Comparison of ENCODE assay signal across 25 cellular contexts in genomic region chr4:38058186-38058585, GRCh38.
A peak's percentile ranks its signal among the peaks of the same experiment; 100 is the strongest.
DNase-seq lines count a peak whose midpoint lies in the region; ATAC-seq, FAIRE-seq and TF ChIP-seq lines count a peak whose summit lies in the region.
"Had no signal": no experiment of that assay in that cellular context is flagged by ENCODE, and none has a peak within 500 bp of the region (broad histone marks: within the 10 kb centered on the region; RNA-seq: fewer than 3 reads in every experiment).

No MANE protein-coding gene starts in this region.

- H4K20me1 ChIP-seq in Karpas-422 (ENCODE audit: insufficient read depth, low read depth, low read length) (no peaks in the 10 kb centered on the region), astrocyte (ENCODE audit: insufficient read depth, low read length) (no peaks in the 10 kb centered on the region), neural progenitor cell (ENCODE audit: low read depth) (no peaks in the 10 kb centered on the region)

- in situ Hi-C loops in ACHN (cut with HindIII; ENCODE audit: low pct_ligation_motif_present, low pct_unique_long_range_greater_than_20kb, low sequenced_read_pairs), result no loop called here

- H3K4me2 ChIP-seq in Karpas-422 (ENCODE audit: low read depth, low read length, poor library complexity, severe bottlenecking) (peak overlapping the region; percentile 43), astrocyte (ENCODE audit: low read length) (no peak overlapping the region), neural progenitor cell (no peak overlapping the region)

- H3K9ac ChIP-seq in Karpas-422 (ENCODE audit: low read length) (no peak overlapping the region), astrocyte (ENCODE audit: low read length) (no peak overlapping the region), neural progenitor cell (no peak overlapping the region)

- H3K27me3 ChIP-seq in Karpas-422 (ENCODE audit: low read length) (no peaks in the 10 kb centered on the region), astrocyte (ENCODE audit: insufficient read depth, low read length) (no peaks in the 10 kb centered on the region), neural progenitor cell (no peaks in the 10 kb centered on the region)
- H3K27me3 ChIP-seq: ascending aorta, upper lobe of left lung had no signal

- H3K4me3 ChIP-seq in Karpas-422 (ENCODE audit: low read length) (no peak overlapping the region), astrocyte (ENCODE audit: insufficient read depth, low read depth, low read length) (no peak overlapping the region), neural progenitor cell (no peak overlapping the region)
- H3K4me3 ChIP-seq: ascending aorta, GM12878, lung, psoas muscle, SK-N-MC, upper lobe of left lung had no signal

- H3K9me2 ChIP-seq in Karpas-422 (replicated peaks; ENCODE audit: insufficient read depth, low read length), result no peaks in the 10 kb centered on the region

- no peak overlapping the region for H3K4me3 Mint-ChIP-seq in astrocyte (ENCODE audit: unreplicated experiment)
- H3K4me3 Mint-ChIP-seq in neural progenitor cell, result no peak overlapping the region
- H3K4me3 Mint-ChIP-seq: activated naive CD8-positive, alpha-beta T cell treated with anti-CD3 and anti-CD28 coated beads for 36 hours had no signal

- H3K36me3 ChIP-seq in Karpas-422 (ENCODE audit: insufficient read depth, low read length) (no peaks in the 10 kb centered on the region), astrocyte (ENCODE audit: insufficient read depth, low read length) (peaks cover 10% of the 10 kb centered on the region), neural progenitor cell (peaks cover 3% of the 10 kb centered on the region)

- H3K79me2 ChIP-seq in Karpas-422 (ENCODE audit: low read length), result no peaks in the 10 kb centered on the region
- no peaks in the 10 kb centered on the region for H3K79me2 ChIP-seq in astrocyte (ENCODE audit: insufficient read depth, low read length)
- no peaks in the 10 kb centered on the region for H3K79me2 ChIP-seq in neural progenitor cell (ENCODE audit: low read depth)

- H3K27me3 Mint-ChIP-seq in astrocyte (ENCODE audit: low read depth, unreplicated experiment) (no peaks in the 10 kb centered on the region), neural progenitor cell (ENCODE audit: insufficient read depth, low read depth) (peaks cover 2% of the 10 kb centered on the region)
- H3K27me3 Mint-ChIP-seq: activated naive CD8-positive, alpha-beta T cell treated with anti-CD3 and anti-CD28 coated beads for 36 hours had no signal

- peaks cover 19% of the 10 kb centered on the region for H3K4me1 Mint-ChIP-seq in astrocyte (ENCODE audit: low read depth, unreplicated experiment)
- H3K4me1 Mint-ChIP-seq in neural progenitor cell, result peaks cover 49% of the 10 kb centered on the region

- no peak for TF ChIP-seq CTCF in astrocyte (IDR thresholded peaks at IDR 0.05; ENCODE audit: insufficient read depth, low read depth, low read length)
- TF ChIP-seq CTCF in neural progenitor cell (IDR thresholded peaks at IDR 0.05), result no peak

- ATAC-seq in GM18873 (IDR thresholded peaks at IDR 0.05; ENCODE audit: low FRiP score, unreplicated experiment), result no peak
- no peak for ATAC-seq in HG03378 (IDR thresholded peaks at IDR 0.05; ENCODE audit: unreplicated experiment)
- no peak for ATAC-seq in GM21367 (IDR thresholded peaks at IDR 0.05; ENCODE audit: unreplicated experiment)
- ATAC-seq: GM12878, psoas muscle had no signal

- no peak for FAIRE-seq in astrocyte (lab: Jason Lieb, UNC)
- FAIRE-seq: endothelial cell of umbilical vein, GM12878, GM19239, keratinocyte had no signal

- H3K27ac ChIP-seq in Karpas-422 (ENCODE audit: low read length) (peak overlapping the region; percentile 46), astrocyte (ENCODE audit: low read depth, low read length) (no peak overlapping the region), neural progenitor cell (no peak overlapping the region)
- H3K27ac ChIP-seq: ascending aorta, C4-2B, psoas muscle, SK-N-MC, upper lobe of left lung had no signal

- peak; percentile 20 for DNase-seq in ACHN
- peak; percentile 53 for DNase-seq in Karpas-422
- DNase-seq in astrocyte (ENCODE audit: low read depth), result no peak
- DNase-seq in neural progenitor cell (ENCODE audit: low spot score), result peak; percentile 24
- DNase-seq in NCI-H748 treated with DMSO at 0.1 percent for 48 hours (lab: John Stamatoyannopoulos, UW), result no peak
- DNase-seq: activated CD4-positive, alpha-beta T cell treated with anti-CD3 and anti-CD28 coated beads, Interleukin-2, amount 50 U/mL, for 48 hours; activated naive CD8-positive, alpha-beta T cell treated with anti-CD3 and anti-CD28 coated beads for 36 hours; DND-41; NCI-H2081 treated with DMSO at 0.1 percent for 48 hours; psoas muscle; stimulated activated CD8-positive, alpha-beta memory T cell treated with anti-CD3 and anti-CD28 coated beads, Interleukin-4, amount 100 ng/mL, for 48 hours; T-helper 9 cell; upper lobe of left lung had no signal

- peaks cover 4% of the 10 kb centered on the region for H3F3A ChIP-seq in neural progenitor cell (ENCODE audit: low read depth)

- H3K9me3 Mint-ChIP-seq in astrocyte (ENCODE audit: unreplicated experiment), result no peaks in the 10 kb centered on the region
- H3K9me3 Mint-ChIP-seq in neural progenitor cell, result no peaks in the 10 kb centered on the region
- H3K9me3 Mint-ChIP-seq: activated naive CD8-positive, alpha-beta T cell treated with anti-CD3 and anti-CD28 coated beads for 36 hours; activated T-helper 2 cell treated with anti-CD3 and anti-CD28 coated beads, Interferon-gamma antibody, Interleukin-2, Interleukin-4, amounts not matched to agents 10 μg/mL and 5 μg/mL and 100 μg/mL, durations not matched to agents 14 hours and 24 hours and 36 hours had no signal

- H2AFZ ChIP-seq in Karpas-422 (ENCODE audit: low read length) (no peak overlapping the region), astrocyte (ENCODE audit: low read depth, low read length) (no peak overlapping the region), neural progenitor cell (replicated peaks) (no peak overlapping the region)

- H3K9me3 ChIP-seq in Karpas-422 (ENCODE audit: low read length) (no peaks in the 10 kb centered on the region), astrocyte (ENCODE audit: insufficient read depth, low read depth, low read length) (no peaks in the 10 kb centered on the region), neural progenitor cell (ENCODE audit: low read depth) (no peaks in the 10 kb centered on the region)
- H3K9me3 ChIP-seq: ascending aorta, psoas muscle, upper lobe of left lung had no signal

- H3K4me1 ChIP-seq in Karpas-422 (ENCODE audit: low read length) (peaks cover 44% of the 10 kb centered on the region), astrocyte (ENCODE audit: insufficient read depth, low read length) (peaks cover 12% of the 10 kb centered on the region), neural progenitor cell (peaks cover 8% of the 10 kb centered on the region)
- H3K4me1 ChIP-seq: ascending aorta, psoas muscle had no signal

- H3K27ac Mint-ChIP-seq in astrocyte (ENCODE audit: unreplicated experiment), result peak overlapping the region; percentile 87
- H3K27ac Mint-ChIP-seq in neural progenitor cell, result peak overlapping the region; percentile 52
- H3K27ac Mint-ChIP-seq: activated naive CD8-positive, alpha-beta T cell treated with anti-CD3 and anti-CD28 coated beads for 36 hours; activated T-helper 2 cell treated with anti-CD3 and anti-CD28 coated beads, Interferon-gamma antibody, Interleukin-2, Interleukin-4, amounts not matched to agents 10 μg/mL and 5 μg/mL and 100 μg/mL, durations not matched to agents 14 hours and 24 hours and 36 hours had no signal

- H3K36me3 Mint-ChIP-seq in astrocyte (ENCODE audit: low read depth, unreplicated experiment) (peaks cover 21% of the 10 kb centered on the region), neural progenitor cell (peaks cover 10% of the 10 kb centered on the region)

Comparison
In these comparisons a context has a peak if more than half of its experiments do, and no peak if none do; other contexts are left out.
1. DNase-seq: peak in ACHN (single experiment), Karpas-422 (single experiment) and neural progenitor cell (single experiment); none in astrocyte (single experiment) and NCI-H748 treated with DMSO at 0.1 percent for 48 hours (single experiment).